24 cellular contexts compared by ENCODE assay signal in the genomic region with DNA sequence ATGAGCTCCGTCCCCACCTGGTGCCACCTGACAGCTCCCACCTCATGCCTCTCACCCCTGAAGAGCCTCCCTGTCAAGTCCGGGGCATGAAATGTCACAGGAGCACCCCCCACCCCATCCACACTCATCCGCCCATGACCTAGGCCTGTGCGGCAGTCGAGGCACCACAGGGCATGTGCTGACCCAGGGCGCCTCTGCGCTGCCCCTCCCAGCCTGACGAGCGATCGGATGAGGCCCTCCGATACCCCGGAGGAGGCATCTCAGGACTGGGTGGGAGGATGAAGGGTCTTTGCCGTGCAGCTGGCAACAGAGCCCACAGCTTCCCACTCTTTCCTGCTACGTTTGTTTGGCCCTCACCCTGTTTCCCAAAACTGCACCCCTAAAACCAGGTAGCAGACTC.
"Had no signal": no experiment of that assay in that cellular context is flagged by ENCODE, and none has a peak within 500 bp of the region (broad histone marks: within the 10 kb centered on the region; RNA-seq: fewer than 3 reads in every experiment).

No MANE protein-coding gene starts in this region.

- DNase-seq: colonic mucosa; cortex of kidney; effector CD8-positive, alpha-beta T cell; effector memory CD8-positive, alpha-beta T cell; endodermal cell; erythroblast; esophagus squamous epithelium; foreskin fibroblast; foreskin melanocyte; gastrocnemius medialis; glutamatergic neuron; heart right ventricle; hippocampal formation; left cardiac atrium; left lung; left ventricle myocardium superior; mammary epithelial cell; midbrain had no signal

- H3K9me3 ChIP-seq: colonic mucosa, esophagus squamous epithelium, gastrocnemius medialis had no signal

- ATAC-seq: effector memory CD8-positive, alpha-beta T cell; esophagus mucosa; gastrocnemius medialis; left cardiac atrium; left lung; left ventricle myocardium superior had no signal

- H3K27me3 ChIP-seq: colonic mucosa, esophagus squamous epithelium, gastrocnemius medialis, heart right ventricle, left lung had no signal

- H3K4me3 ChIP-seq: colonic mucosa, esophagus squamous epithelium, gastrocnemius medialis, heart right ventricle, left lung, lung had no signal

- FAIRE-seq: endometrium, islet of Langerhans, keratinocyte had no signal

- H3K4me1 ChIP-seq: colonic mucosa, esophagus squamous epithelium, gastrocnemius medialis, heart right ventricle, left lung had no signal

- H3K36me3 ChIP-seq: colonic mucosa, esophagus squamous epithelium, gastrocnemius medialis, heart right ventricle, left lung had no signal

- H3K27ac ChIP-seq: colonic mucosa, epithelial cell of prostate, esophagus squamous epithelium, gastrocnemius medialis, heart right ventricle, left lung had no signal
